4 cellular contexts compared by ENCODE assay signal in genomic region chr3:170899455-170899854, GRCh38.
TF ChIP-seq lines count a peak whose summit lies in the region.

No MANE protein-coding gene starts in this region.

TF ChIP-seq in HepG2, 621 proteins besides CTCF, POLR2A, EP300 and RAD21:
- TF ChIP-seq MAFF (IDR thresholded peaks at IDR 0.05; ENCODE audit: low read depth, low read length) = peak; percentile 21; the same call in 1 of the 2 replicates
- TF ChIP-seq MAFK (conservative IDR thresholded peaks at IDR 0.05 in 1 of 2, IDR thresholded peaks at IDR 0.05 in 1 of 2; ENCODE audit: low read length in 2 of 2) = peak; percentile 9 to 63; a peak in 2 of 4 replicates
- no peak for TF ChIP-seq GABPB1 (CRISPR knock-in tag; IDR thresholded peaks at IDR 0.05)
- no peak for TF ChIP-seq HDAC1 (CRISPR knock-in tag; IDR thresholded peaks at IDR 0.05)

TF ChIP-seq in A549, 52 proteins besides CTCF, POLR2A, EP300 and RAD21:
- no peak for TF ChIP-seq RCOR1 (IDR thresholded peaks at IDR 0.05; ENCODE audit: low read depth, low read length)
- peak; percentile 13 for TF ChIP-seq MAFK (IDR thresholded peaks at IDR 0.05; ENCODE audit: partially characterized antibody)

TF ChIP-seq in IMR-90, 13 proteins besides CTCF, POLR2A, EP300 and RAD21:
- TF ChIP-seq MAFK (IDR thresholded peaks at IDR 0.05; ENCODE audit: low read depth, low read length) = peak; percentile 45
- TF ChIP-seq, protein P1, sequence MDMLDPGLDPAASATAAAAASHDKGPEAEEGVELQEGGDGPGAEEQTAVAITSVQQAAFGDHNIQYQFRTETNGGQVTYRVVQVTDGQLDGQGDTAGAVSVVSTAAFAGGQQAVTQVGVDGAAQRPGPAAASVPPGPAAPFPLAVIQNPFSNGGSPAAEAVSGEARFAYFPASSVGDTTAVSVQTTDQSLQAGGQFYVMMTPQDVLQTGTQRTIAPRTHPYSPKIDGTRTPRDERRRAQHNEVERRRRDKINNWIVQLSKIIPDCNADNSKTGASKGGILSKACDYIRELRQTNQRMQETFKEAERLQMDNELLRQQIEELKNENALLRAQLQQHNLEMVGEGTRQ (IDR thresholded peaks at IDR 0.05; ENCODE audit: low read depth, low read length) = no peak
TF ChIP-seq in IMR-90: peak in this region for 1.

TF ChIP-seq in K562, 482 proteins besides CTCF, POLR2A, EP300 and RAD21:
- TF ChIP-seq ZNF316 (IDR thresholded peaks at IDR 0.05) = peak; percentile 56
- TF ChIP-seq MAFG (tag; conservative IDR thresholded peaks at IDR 0.05) = 0 out of 2 replicates have a peak, but pooled peaks have one; percentile 12
- TF ChIP-seq, protein P2, sequence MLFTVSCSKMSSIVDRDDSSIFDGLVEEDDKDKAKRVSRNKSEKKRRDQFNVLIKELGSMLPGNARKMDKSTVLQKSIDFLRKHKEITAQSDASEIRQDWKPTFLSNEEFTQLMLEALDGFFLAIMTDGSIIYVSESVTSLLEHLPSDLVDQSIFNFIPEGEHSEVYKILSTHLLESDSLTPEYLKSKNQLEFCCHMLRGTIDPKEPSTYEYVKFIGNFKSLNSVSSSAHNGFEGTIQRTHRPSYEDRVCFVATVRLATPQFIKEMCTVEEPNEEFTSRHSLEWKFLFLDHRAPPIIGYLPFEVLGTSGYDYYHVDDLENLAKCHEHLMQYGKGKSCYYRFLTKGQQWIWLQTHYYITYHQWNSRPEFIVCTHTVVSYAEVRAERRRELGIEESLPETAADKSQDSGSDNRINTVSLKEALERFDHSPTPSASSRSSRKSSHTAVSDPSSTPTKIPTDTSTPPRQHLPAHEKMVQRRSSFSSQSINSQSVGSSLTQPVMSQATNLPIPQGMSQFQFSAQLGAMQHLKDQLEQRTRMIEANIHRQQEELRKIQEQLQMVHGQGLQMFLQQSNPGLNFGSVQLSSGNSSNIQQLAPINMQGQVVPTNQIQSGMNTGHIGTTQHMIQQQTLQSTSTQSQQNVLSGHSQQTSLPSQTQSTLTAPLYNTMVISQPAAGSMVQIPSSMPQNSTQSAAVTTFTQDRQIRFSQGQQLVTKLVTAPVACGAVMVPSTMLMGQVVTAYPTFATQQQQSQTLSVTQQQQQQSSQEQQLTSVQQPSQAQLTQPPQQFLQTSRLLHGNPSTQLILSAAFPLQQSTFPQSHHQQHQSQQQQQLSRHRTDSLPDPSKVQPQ (CRISPR knock-in tag; IDR thresholded peaks at IDR 0.05; ENCODE audit: borderline replicate concordance) = no peak
